ENCODE assay signal across 8 cellular contexts in genomic region chr7:19713676-19714075, GRCh38. TPM values are rescaled to one million over a fixed set of nuclear protein-coding genes. Genes with fewer than 3 reads are reported as not detected.
DNase-seq lines count a peak whose midpoint lies in the region; ATAC-seq and TF ChIP-seq lines count a peak whose summit lies in the region.

No MANE protein-coding gene starts in this region.

- H3K79me2 ChIP-seq in mammary epithelial cell (ENCODE audit: insufficient read depth, low read length), result peaks cover 2% of the 10 kb centered on the region

- no peaks in the 10 kb centered on the region for H3K36me3 ChIP-seq in mammary epithelial cell (ENCODE audit: insufficient read depth, low read length)
- no peaks in the 10 kb centered on the region for H3K36me3 ChIP-seq in upper lobe of right lung

- in situ Hi-C loops in mammary epithelial cell (cut with MboI; ENCODE audit: low sequenced_read_pairs in 2 of 2), result no loop called here

- no peak overlapping the region for H3K9ac ChIP-seq in mammary epithelial cell (ENCODE audit: insufficient read depth, low read length)

- H3K4me3 ChIP-seq in mammary epithelial cell (replicated peaks in 1 of 3; ENCODE audit: insufficient read depth in 1 of 3, low read depth in 2 of 3, low read length in 3 of 3), result no peak overlapping the region
- no peak overlapping the region for H3K4me3 ChIP-seq in upper lobe of right lung

- H3K4me3 Mint-ChIP-seq in Calu3 (ENCODE audit: low read depth, unreplicated experiment), result no peak overlapping the region

- H3K27me3 ChIP-seq in mammary epithelial cell (ENCODE audit: insufficient read depth, low read length) (no peaks in the 10 kb centered on the region), upper lobe of right lung (no peaks in the 10 kb centered on the region)

- H3K27me3 Mint-ChIP-seq in Calu3 (ENCODE audit: unreplicated experiment), result no peaks in the 10 kb centered on the region

- ATAC-seq in upper lobe of right lung (no peak), GM21360 (IDR thresholded peaks at IDR 0.05; ENCODE audit: unreplicated experiment) (no peak), HG02870 (IDR thresholded peaks at IDR 0.05; ENCODE audit: unreplicated experiment) (no peak)

- no peak overlapping the region for H3K27ac Mint-ChIP-seq in Calu3 (ENCODE audit: unreplicated experiment)

- dilution Hi-C loops in mammary epithelial cell (cut with HindIII; ENCODE audit: low sequenced_read_pairs), result no loop called here

- H4K20me1 ChIP-seq in mammary epithelial cell (ENCODE audit: insufficient read depth, low read length), result no peaks in the 10 kb centered on the region

- CTCF ChIA-PET in Calu3 (lab: Charles Lee), result interaction anchor here (0.6 to 2.6 kb wide), 28 partner anchors 13 to 1541 kb away, joined by 3 to 122 read pairs (median 5); no protein-coding TSS in a partner anchor
- CTCF ChIA-PET in HEK293T (lab: Yijun Ruan, JAX), result interaction anchor here (0.6 to 2.4 kb wide), 10 partner anchors 32 to 1712 kb away, joined by 3 to 26 read pairs (median 5); partner anchors contain the start of gene TMEM196
- CTCF ChIA-PET in RWPE1 (lab: Yijun Ruan, JAX), result interaction anchor here (0.5 to 1.9 kb wide), 15 partner anchors 10 to 1845 kb away, joined by 3 to 15 read pairs (median 3); no protein-coding TSS in a partner anchor
- CTCF ChIA-PET in mammary epithelial cell (lab: Charles Lee; ENCODE audit: low non-redundant PET), result interaction anchor here (0.6 to 1.4 kb wide), 8 partner anchors 210 to 1783 kb away, joined by 3 to 24 read pairs (median 4); no protein-coding TSS in a partner anchor

- H3K9me3 ChIP-seq in mammary epithelial cell (replicated peaks; ENCODE audit: insufficient read depth, low read length) (no peaks in the 10 kb centered on the region), upper lobe of right lung (no peaks in the 10 kb centered on the region)

- peak overlapping the region; percentile 24 for H3K4me2 ChIP-seq in mammary epithelial cell (ENCODE audit: insufficient read depth, low read depth, low read length)

- POLR2A ChIA-PET in HEK293T (lab: Yijun Ruan, JAX) (no interaction called here), RWPE1 (lab: Yijun Ruan, JAX; ENCODE audit: low non-redundant PET) (no interaction called here)

- DNase-seq in Calu3, result peak; percentile 66
- DNase-seq in HEK293T (ENCODE audit: extremely low spot score), result peak; percentile 7
- peak; percentile 9 for DNase-seq in RWPE1 (ENCODE audit: low spot score)
- peak; percentile 21 for DNase-seq in mammary epithelial cell
- peak; percentile 68 for DNase-seq in medulla oblongata (ENCODE audit: extremely low spot score)
- no peak for DNase-seq in upper lobe of right lung

- TF ChIP-seq CTCF in Calu3 (IDR thresholded peaks at IDR 0.05; ENCODE audit: unreplicated experiment), result peak; percentile 53
- peak; percentile 79 for TF ChIP-seq CTCF in RWPE1 (conservative IDR thresholded peaks at IDR 0.05; ENCODE audit: low read depth)
- peak; percentile 56 to 57 for TF ChIP-seq CTCF in mammary epithelial cell (conservative IDR thresholded peaks at IDR 0.05 in 1 of 2, IDR thresholded peaks at IDR 0.05 in 1 of 2; ENCODE audit: extremely low read depth in 1 of 2, insufficient read depth in 1 of 2, low read depth in 1 of 2, low read length in 2 of 2)
- TF ChIP-seq CTCF in upper lobe of right lung (IDR thresholded peaks at IDR 0.05), result peak; percentile 56

- no peaks in the 10 kb centered on the region for H3K4me1 ChIP-seq in mammary epithelial cell (ENCODE audit: insufficient read depth, low read length)
- peaks cover 6% of the 10 kb centered on the region for H3K4me1 ChIP-seq in upper lobe of right lung

- no peak overlapping the region for H3K27ac ChIP-seq in RWPE1
- H3K27ac ChIP-seq in mammary epithelial cell (ENCODE audit: insufficient read depth, low read depth, low read length), result no peak overlapping the region
- H3K27ac ChIP-seq in upper lobe of right lung, result no peak overlapping the region

- H3K9me3 Mint-ChIP-seq in Calu3 (ENCODE audit: low read depth, unreplicated experiment), result no peaks in the 10 kb centered on the region

- no TSS peak for BruUV-seq in Calu3 (replicated peaks; lab: Mats Ljungman, UMichigan)
- no TSS peak for BruUV-seq in mammary epithelial cell (replicated peaks; lab: Mats Ljungman, UMichigan)

- 0% methylated on average over 1 of the region's 1 CpG for WGBS in mammary epithelial cell (ENCODE audit: low coverage, missing lambda C conversion rate)

- H2AFZ ChIP-seq in mammary epithelial cell (ENCODE audit: low read depth, low read length), result no peak overlapping the region

- intact Hi-C loops in Calu3 (cut with micrococcal nuclease; ENCODE audit: unreplicated experiment) (loop anchor here (1.0 to 10.0 kb wide), 4 partner anchors 599 to 935 kb away; no protein-coding TSS in a partner anchor), mammary epithelial cell (cut with micrococcal nuclease) (loop anchor here (1.0 kb wide), 1 partner anchor 885 kb away; no protein-coding TSS in a partner anchor), upper lobe of right lung (cut with DNase I) (no loop called here)

- peaks cover 31% of the 10 kb centered on the region for H3K4me1 Mint-ChIP-seq in Calu3 (ENCODE audit: low read depth, unreplicated experiment)

- H3K36me3 Mint-ChIP-seq in Calu3 (ENCODE audit: insufficient read depth, unreplicated experiment), result peaks cover 6% of the 10 kb centered on the region

TF ChIP-seq in HEK293T, 16 proteins besides CTCF, POLR2A, EP300 and RAD21:
- TF ChIP-seq SP1 (IDR thresholded peaks at IDR 0.05), result no peak
- TF ChIP-seq LEF1 (IDR thresholded peaks at IDR 0.05; ENCODE audit: borderline replicate concordance), result no peak
- no peak for TF ChIP-seq CTBP1 (IDR thresholded peaks at IDR 0.05; ENCODE audit: borderline replicate concordance)
- no peak for TF ChIP-seq FOXA1 (IDR thresholded peaks at IDR 0.05)
- no peak for TF ChIP-seq ARNT (IDR thresholded peaks at IDR 0.05)
- TF ChIP-seq FOXM1 (IDR thresholded peaks at IDR 0.05; ENCODE audit: borderline replicate concordance), result no peak
- TF ChIP-seq TARDBP (IDR thresholded peaks at IDR 0.05), result no peak
- TF ChIP-seq, protein P1, sequence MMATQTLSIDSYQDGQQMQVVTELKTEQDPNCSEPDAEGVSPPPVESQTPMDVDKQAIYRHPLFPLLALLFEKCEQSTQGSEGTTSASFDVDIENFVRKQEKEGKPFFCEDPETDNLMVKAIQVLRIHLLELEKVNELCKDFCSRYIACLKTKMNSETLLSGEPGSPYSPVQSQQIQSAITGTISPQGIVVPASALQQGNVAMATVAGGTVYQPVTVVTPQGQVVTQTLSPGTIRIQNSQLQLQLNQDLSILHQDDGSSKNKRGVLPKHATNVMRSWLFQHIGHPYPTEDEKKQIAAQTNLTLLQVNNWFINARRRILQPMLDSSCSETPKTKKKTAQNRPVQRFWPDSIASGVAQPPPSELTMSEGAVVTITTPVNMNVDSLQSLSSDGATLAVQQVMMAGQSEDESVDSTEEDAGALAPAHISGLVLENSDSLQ (IDR thresholded peaks at IDR 0.05), result no peak
- TF ChIP-seq BHLHE40 (IDR thresholded peaks at IDR 0.05; ENCODE audit: borderline replicate concordance), result no peak
TF ChIP-seq in HEK293T: peak in this region for 0.

RNA-seq across cellular contexts. Expression of gene POLR1F, which starts 4.8 kb away (rescaled TPM):
- total RNA-seq in Calu3 (2022), result 37.7 and 43.1 TPM in 2 replicates
- 10 to 100 TPM; 18.6 to 19.7 TPM for total RNA-seq in mammary epithelial cell
- polyA plus RNA-seq in mammary epithelial cell, result 14.8 TPM
- 3.9 TPM for polyA minus RNA-seq in mammary epithelial cell
- 11.5 TPM for total RNA-seq in upper lobe of right lung

RNA-seq across cellular contexts. Expression of gene TMEM196, which starts 59.7 kb away (rescaled TPM):
- not detected in 2 replicates for total RNA-seq in Calu3 (2022)
- total RNA-seq in mammary epithelial cell, result not detected
- polyA plus RNA-seq in mammary epithelial cell, result not detected
- not detected for polyA minus RNA-seq in mammary epithelial cell
- total RNA-seq in upper lobe of right lung, result not detected
